ENCODE assay signal across 19 cellular contexts in genomic region chr7:73437091-73437490, GRCh38. TPM values are rescaled to one million over a fixed set of nuclear protein-coding genes. Genes with fewer than 3 reads are reported as not detected.
DNase-seq lines count a peak whose midpoint lies in the region; ATAC-seq and TF ChIP-seq lines count a peak whose summit lies in the region.
"Had no signal": no experiment of that assay in that cellular context is flagged by ENCODE, and none has a peak within 500 bp of the region (broad histone marks: within the 10 kb centered on the region; RNA-seq: fewer than 3 reads in every experiment).

No MANE protein-coding gene starts in this region.

- H3K36me3 Mint-ChIP-seq in T-helper 17 cell (ENCODE audit: low read depth), result peaks cover 1% of the 10 kb centered on the region

- peaks cover 9% of the 10 kb centered on the region for H4K20me1 ChIP-seq in osteoblast (ENCODE audit: insufficient read depth, low read length)

- H3K79me2 ChIP-seq in osteoblast (ENCODE audit: insufficient read depth, low read length), result no peaks in the 10 kb centered on the region

- H3K4me1 Mint-ChIP-seq in T-helper 17 cell, result no peaks in the 10 kb centered on the region

- H3K4me1 ChIP-seq in osteoblast (ENCODE audit: insufficient read depth, low read length), result no peaks in the 10 kb centered on the region

- H3K9me3 ChIP-seq in osteoblast (ENCODE audit: low read depth, low read length), result no peaks in the 10 kb centered on the region
- no peaks in the 10 kb centered on the region for H3K9me3 ChIP-seq in T-helper 17 cell (ENCODE audit: control insufficient read depth, low read length, poor library complexity, severe bottlenecking)

- no peak overlapping the region for H3K27ac Mint-ChIP-seq in T-helper 17 cell
- H3K27ac Mint-ChIP-seq: CD8-positive, alpha-beta memory T cell had no signal

- intact Hi-C loops in left colon (cut with DNase I, micrococcal nuclease), result no loop called here

- H3K36me3 ChIP-seq in osteoblast (ENCODE audit: insufficient read depth, low read length), result peaks cover 31% of the 10 kb centered on the region

- H3K4me3 ChIP-seq in osteoblast (ENCODE audit: insufficient read depth, low read length), result no peak overlapping the region

- no peak overlapping the region for H3K27ac ChIP-seq in osteoblast (ENCODE audit: low read depth, low read length)
- H3K27ac ChIP-seq: KMS-11 had no signal

- H3K4me3 Mint-ChIP-seq in T-helper 17 cell, result no peak overlapping the region
- H3K4me3 Mint-ChIP-seq: H9 had no signal

- no peak overlapping the region for H3K4me2 ChIP-seq in osteoblast (ENCODE audit: insufficient read depth, low read length)
- H3K4me2 ChIP-seq: KMS-11 had no signal

- ATAC-seq in left colon, result peak; percentile 58
- ATAC-seq in T-helper 17 cell, result no peak

- H2AFZ ChIP-seq in osteoblast (ENCODE audit: low read length), result no peak overlapping the region

- peaks cover 15% of the 10 kb centered on the region for H3K27me3 ChIP-seq in osteoblast (ENCODE audit: insufficient read depth, low read length)

- DNase-seq in NCI-H1436 (lab: John Stamatoyannopoulos, UW) (peak; percentile 20), NCI-H1436 treated with DMSO at 0.1 percent for 48 hours (lab: John Stamatoyannopoulos, UW) (no peak), NCI-H69 (lab: John Stamatoyannopoulos, UW) (peak; percentile 90), left colon (peak in 1 of 2 donors; percentile 32), osteoblast (ENCODE audit: insufficient read length, low spot score, missing footprints) (peak; percentile 62), NOMO-1 (lab: John Stamatoyannopoulos, UW; ENCODE audit: unreplicated experiment in 2 of 2) (no peak), SW480 (ENCODE audit: low spot score) (no peak), T-helper 17 cell (no peak)
- DNase-seq: 8988T; CD8-positive, alpha-beta memory T cell; DMS79; H9; NCI-H1048; NCI-H2171; NCI-H510A; NK-92 treated with Interleukin-12 subunit alpha and Interleukin-12 subunit beta, amount 100 ng/mL, for 24 hours; OCI-M1; RPMI8226 had no signal

- H3K27me3 Mint-ChIP-seq in T-helper 17 cell, result no peaks in the 10 kb centered on the region
- H3K27me3 Mint-ChIP-seq: CD8-positive, alpha-beta memory T cell had no signal

- TF ChIP-seq CTCF in osteoblast (IDR thresholded peaks at IDR 0.05; ENCODE audit: extremely low read depth, low read depth, low read length), result no peak

RNA-seq across cellular contexts. Expression of gene FZD9, which starts 3.5 kb away (rescaled TPM):
- under 1 TPM; 0.12 to 0.25 TPM for total RNA-seq in left colon
- total RNA-seq in osteoblast, result 0.29 and 0.36 TPM in 2 replicates
- total RNA-seq in T-helper 17 cell, result not detected

Comparison
In these comparisons a context has a peak if more than half of its experiments do, and no peak if none do; other contexts are left out.
1. DNase-seq: peak in NCI-H1436 (single experiment), NCI-H69 (single experiment) and osteoblast (single experiment); none in NCI-H1436 treated with DMSO at 0.1 percent for 48 hours (single experiment), NOMO-1 (0 of 2), SW480 (single experiment) and T-helper 17 cell (0 of 3).